ENCODE assay signal across 8 cellular contexts in genomic region chr3:107432013-107432515, GRCh38.
DNase-seq lines count a peak whose midpoint lies in the region; ATAC-seq, FAIRE-seq and TF ChIP-seq lines count a peak whose summit lies in the region.

No MANE protein-coding gene starts in this region.

- in situ Hi-C loops in astrocyte of the cerebellum (cut with HindIII; ENCODE audit: low sequenced_read_pairs): no loop called here

- DNase-seq in DMS53 (lab: John Stamatoyannopoulos, UW) (peak; percentile 58), astrocyte of the cerebellum (ENCODE audit: low read depth) (no peak), iris pigment epithelial cell (ENCODE audit: low read depth) (peak; percentile 38), HTR-8/SVneo (ENCODE audit: insufficient read length, low spot score) (no peak)
- no peak for DNase-seq in stimulated activated CD8-positive, alpha-beta memory T cell treated with anti-CD3 and anti-CD28 coated beads, Interleukin-4, amount 100 ng/mL, for 48 hours

- H3K4me1 ChIP-seq in KMS-11 (ENCODE audit: low read depth, poor library complexity, severe bottlenecking): peaks cover 21% of the 10 kb centered on the region
- H3K4me1 ChIP-seq in stomach smooth muscle (ENCODE audit: control insufficient read depth, insufficient read depth, low read length): peaks cover 8% of the 10 kb centered on the region

- ATAC-seq in HG03159 (IDR thresholded peaks at IDR 0.05; ENCODE audit: unreplicated experiment): no peak

- no peak for TF ChIP-seq CTCF in KMS-11 (conservative IDR thresholded peaks at IDR 0.05; ENCODE audit: low read depth, low read length)
- TF ChIP-seq CTCF in astrocyte of the cerebellum (IDR thresholded peaks at IDR 0.05; ENCODE audit: low read depth, low read length, missing control alignments): no peak

- H3K79me2 ChIP-seq in KMS-11 (ENCODE audit: insufficient read depth, low read depth): no peaks in the 10 kb centered on the region

- H3K4me3 ChIP-seq in KMS-11 (IDR thresholded peaks at IDR 0.05; ENCODE audit: insufficient read depth, low read depth, low read length) (peak overlapping the region; percentile 57), astrocyte of the cerebellum (ENCODE audit: low read depth, low read length) (peak overlapping the region; percentile 67), stomach smooth muscle (ENCODE audit: low read length in 2 of 2) (peak overlapping the region; percentile 74 to 84)

- H3K36me3 ChIP-seq in KMS-11 (ENCODE audit: insufficient read depth) (no peaks in the 10 kb centered on the region), stomach smooth muscle (ENCODE audit: control insufficient read depth in 2 of 2, insufficient read depth in 2 of 2, low read length in 2 of 2) (no peaks in the 10 kb centered on the region)

- H3K27me3 ChIP-seq in KMS-11 (ENCODE audit: insufficient read depth, low read depth): no peaks in the 10 kb centered on the region
- H3K27me3 ChIP-seq in stomach smooth muscle (ENCODE audit: control insufficient read depth in 1 of 2, insufficient read depth in 2 of 2, low read length in 2 of 2): no peaks in the 10 kb centered on the region

- H3K9me3 ChIP-seq in stomach smooth muscle (ENCODE audit: control insufficient read depth in 2 of 2, low read length in 2 of 2): no peaks in the 10 kb centered on the region

- H2AFZ ChIP-seq in KMS-11 (ENCODE audit: low read depth): peak overlapping the region; percentile 92

- H3K4me2 ChIP-seq in KMS-11: peak overlapping the region; percentile 93

- no peak for FAIRE-seq in HTR-8/SVneo (lab: Jason Lieb, UNC)

- peak overlapping the region; percentile 85 for H3K9ac ChIP-seq in KMS-11
- H3K9ac ChIP-seq in stomach smooth muscle (ENCODE audit: low read length in 2 of 2): peak overlapping the region; percentile 82 to 96

- H4K20me1 ChIP-seq in KMS-11 (ENCODE audit: insufficient read depth): no peaks in the 10 kb centered on the region

- H3K27ac ChIP-seq in KMS-11 (peak overlapping the region; percentile 75), stomach smooth muscle (ENCODE audit: low read length) (peak overlapping the region; percentile 93)

Comparison
In these comparisons a context has a peak if more than half of its experiments do, and no peak if none do; other contexts are left out.
1. DNase-seq: peak in DMS53 (single experiment) and iris pigment epithelial cell (single experiment); none in astrocyte of the cerebellum (single experiment), HTR-8/SVneo (single experiment) and stimulated activated CD8-positive, alpha-beta memory T cell treated with anti-CD3 and anti-CD28 coated beads, Interleukin-4, amount 100 ng/mL, for 48 hours (single experiment).
2. Peak in every context shown above with its lines, with median percentiles within 50 percentile points of each other: H3K4me3 ChIP-seq.